Comparison of ENCODE assay signal across 1 cellular context in the genomic region with DNA sequence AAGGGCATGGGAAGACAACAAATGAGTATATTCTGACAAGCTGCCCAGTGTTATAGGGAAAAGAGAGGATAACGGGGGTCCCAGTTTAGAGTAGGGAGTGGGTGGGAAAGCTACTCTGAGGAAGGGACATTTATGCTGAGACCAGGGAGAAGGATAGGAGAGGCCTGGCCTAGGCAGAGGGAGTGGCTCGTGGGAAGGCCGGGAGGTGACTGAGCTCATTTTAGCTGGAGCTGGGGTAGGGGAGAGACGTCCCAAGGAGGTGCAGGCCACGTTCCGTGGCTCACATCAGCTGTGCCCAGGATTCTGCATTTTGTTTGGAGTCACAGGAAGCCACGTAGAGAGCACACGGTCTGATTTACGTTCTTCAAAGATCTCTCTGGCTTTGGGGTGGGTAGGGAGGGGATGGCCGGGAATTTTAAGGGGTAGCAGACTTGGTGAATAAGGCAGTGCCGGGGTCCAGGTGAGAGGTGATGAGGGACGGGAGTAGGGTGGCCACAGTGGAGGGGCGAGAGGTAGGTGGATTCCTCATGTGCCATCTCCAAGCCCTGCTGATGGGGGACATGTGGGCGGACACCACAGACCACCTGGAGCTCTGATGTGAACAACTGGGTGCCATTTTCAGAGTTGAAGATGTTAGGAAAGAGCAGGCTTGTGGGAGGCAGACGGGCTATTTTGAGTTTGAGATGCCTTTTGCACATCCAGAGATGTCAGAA.
TF ChIP-seq lines count a peak whose summit lies in the region.

No MANE protein-coding gene starts in this region.

TF ChIP-seq in IMR-90, 13 proteins besides CTCF, POLR2A, EP300 and RAD21:
- TF ChIP-seq RFX5 (IDR thresholded peaks at IDR 0.05; ENCODE audit: low read depth, low read length): no peak
TF ChIP-seq in IMR-90: peak in this region for 0.
